In genomic region chr1:114091711-114092110, GRCh38 we compare ENCODE assay signal across 22 cellular contexts.
"Had no signal": no experiment of that assay in that cellular context is flagged by ENCODE, and none has a peak within 500 bp of the region (broad histone marks: within the 10 kb centered on the region; RNA-seq: fewer than 3 reads in every experiment).

No MANE protein-coding gene starts in this region.

- DNase-seq: activated CD4-positive, alpha-beta memory T cell treated with anti-CD3 and anti-CD28 coated beads, Interleukin-2, amount 10 ng/mL, durations not matched to agents 7 days and 5 days; activated CD4-positive, alpha-beta T cell treated with anti-CD3 and anti-CD28 coated beads for 1 hour; activated CD4-positive, alpha-beta T cell treated with anti-CD3 and anti-CD28 coated beads for 4 hours; activated CD4-positive, alpha-beta T cell treated with anti-CD3 and anti-CD28 coated beads, Interleukin-2, amount 10 ng/mL, durations not matched to agents 7 days and 5 days; activated CD4-positive, alpha-beta T cell treated with anti-CD3 and anti-CD28 coated beads, Interleukin-2, amount 50 U/mL, for 4 hours; activated CD8-positive, alpha-beta memory T cell treated with anti-CD3 and anti-CD28 coated beads, Interleukin-2, amount 50 U/mL, for 48 hours; activated naive CD4-positive, alpha-beta T cell treated with anti-CD3 and anti-CD28 coated beads for 36 hours; activated naive CD8-positive, alpha-beta T cell treated with anti-CD3 and anti-CD28 coated beads for 36 hours; activated naive CD8-positive, alpha-beta T cell treated with anti-CD3 and anti-CD28 coated beads, Interleukin-2, amount 50 U/mL, for 24 hours; activated T-cell treated with anti-CD3 and anti-CD28 coated beads for 4 hours; activated T-cell treated with anti-CD3 and anti-CD28 coated beads, Interleukin-2, amount 50 U/mL, for 24 hours; activated T-cell treated with anti-CD3 and anti-CD28 coated beads, Interleukin-2, amount 50 U/mL, for 72 hours; adrenal gland; amygdala; aorta; body of pancreas; caudate nucleus; effector CD8-positive, alpha-beta T cell; esophagus squamous epithelium; T-helper 2 cell had no signal

- H3K9me3 Mint-ChIP-seq: activated CD4-positive, alpha-beta memory T cell treated with anti-CD3 and anti-CD28 coated beads, Interleukin-2, amount 10 ng/mL, durations not matched to agents 7 days and 5 days; activated CD4-positive, alpha-beta T cell treated with anti-CD3 and anti-CD28 coated beads, Interleukin-2, amount 10 ng/mL, durations not matched to agents 7 days and 5 days; activated naive CD4-positive, alpha-beta T cell treated with anti-CD3 and anti-CD28 coated beads for 36 hours; activated naive CD4-positive, alpha-beta T cell treated with anti-CD3 and anti-CD28 coated beads, Interleukin-2, amount 50 U/mL, for 24 hours; activated naive CD8-positive, alpha-beta T cell treated with anti-CD3 and anti-CD28 coated beads for 36 hours; activated naive CD8-positive, alpha-beta T cell treated with anti-CD3 and anti-CD28 coated beads, Interleukin-2, amount 50 U/mL, for 24 hours; activated T-cell treated with anti-CD3 and anti-CD28 coated beads, Interleukin-2, amount 50 U/mL, for 24 hours; activated T-cell treated with anti-CD3 and anti-CD28 coated beads, Interleukin-2, amount 50 U/mL, for 72 hours had no signal

- H3K4me1 ChIP-seq: adrenal gland, body of pancreas had no signal

- H3K27ac Mint-ChIP-seq: activated CD4-positive, alpha-beta memory T cell treated with anti-CD3 and anti-CD28 coated beads, Interleukin-2, amount 10 ng/mL, durations not matched to agents 7 days and 5 days; activated CD4-positive, alpha-beta T cell treated with anti-CD3 and anti-CD28 coated beads, Interleukin-2, amount 10 ng/mL, durations not matched to agents 7 days and 5 days; activated naive CD4-positive, alpha-beta T cell treated with anti-CD3 and anti-CD28 coated beads for 36 hours; activated naive CD4-positive, alpha-beta T cell treated with anti-CD3 and anti-CD28 coated beads, Interleukin-2, amount 50 U/mL, for 24 hours; activated naive CD8-positive, alpha-beta T cell treated with anti-CD3 and anti-CD28 coated beads for 36 hours; activated naive CD8-positive, alpha-beta T cell treated with anti-CD3 and anti-CD28 coated beads, Interleukin-2, amount 50 U/mL, for 24 hours; activated T-cell treated with anti-CD3 and anti-CD28 coated beads, Interleukin-2, amount 50 U/mL, for 24 hours; activated T-cell treated with anti-CD3 and anti-CD28 coated beads, Interleukin-2, amount 50 U/mL, for 72 hours had no signal

- H3K36me3 ChIP-seq: adrenal gland, esophagus squamous epithelium had no signal

- H3K4me1 Mint-ChIP-seq: activated CD4-positive, alpha-beta memory T cell treated with anti-CD3 and anti-CD28 coated beads, Interleukin-2, amount 10 ng/mL, durations not matched to agents 7 days and 5 days; activated CD4-positive, alpha-beta T cell treated with anti-CD3 and anti-CD28 coated beads, Interleukin-2, amount 10 ng/mL, durations not matched to agents 7 days and 5 days; activated naive CD8-positive, alpha-beta T cell treated with anti-CD3 and anti-CD28 coated beads, Interleukin-2, amount 50 U/mL, for 24 hours had no signal

- H3K4me3 ChIP-seq: adrenal gland, body of pancreas, esophagus squamous epithelium had no signal

- H3K9me3 ChIP-seq: adrenal gland, body of pancreas, esophagus squamous epithelium had no signal

- H3K27ac ChIP-seq: adrenal gland, body of pancreas, epithelial cell of prostate, esophagus squamous epithelium had no signal

- H3K36me3 Mint-ChIP-seq: activated naive CD4-positive, alpha-beta T cell treated with anti-CD3 and anti-CD28 coated beads, Interleukin-2, amount 50 U/mL, for 24 hours; activated naive CD8-positive, alpha-beta T cell treated with anti-CD3 and anti-CD28 coated beads for 36 hours had no signal

- H3K4me3 Mint-ChIP-seq: activated CD4-positive, alpha-beta memory T cell treated with anti-CD3 and anti-CD28 coated beads, Interleukin-2, amount 10 ng/mL, durations not matched to agents 7 days and 5 days; activated CD4-positive, alpha-beta T cell treated with anti-CD3 and anti-CD28 coated beads, Interleukin-2, amount 10 ng/mL, durations not matched to agents 7 days and 5 days; activated naive CD4-positive, alpha-beta T cell treated with anti-CD3 and anti-CD28 coated beads for 36 hours; activated naive CD4-positive, alpha-beta T cell treated with anti-CD3 and anti-CD28 coated beads, Interleukin-2, amount 50 U/mL, for 24 hours; activated naive CD8-positive, alpha-beta T cell treated with anti-CD3 and anti-CD28 coated beads for 36 hours; activated naive CD8-positive, alpha-beta T cell treated with anti-CD3 and anti-CD28 coated beads, Interleukin-2, amount 50 U/mL, for 24 hours; activated T-cell treated with anti-CD3 and anti-CD28 coated beads, Interleukin-2, amount 50 U/mL, for 24 hours; activated T-cell treated with anti-CD3 and anti-CD28 coated beads, Interleukin-2, amount 50 U/mL, for 72 hours had no signal

- H3K27me3 ChIP-seq: adrenal gland, body of pancreas, esophagus squamous epithelium had no signal

- H3K27me3 Mint-ChIP-seq: activated naive CD4-positive, alpha-beta T cell treated with anti-CD3 and anti-CD28 coated beads, Interleukin-2, amount 50 U/mL, for 24 hours; activated naive CD8-positive, alpha-beta T cell treated with anti-CD3 and anti-CD28 coated beads for 36 hours had no signal
